17 cellular contexts compared by ENCODE assay signal in genomic region chr19:38805180-38805579, GRCh38. TPM values are rescaled to one million over a fixed set of nuclear protein-coding genes. Genes with fewer than 3 reads are reported as not detected.
DNase-seq lines count a peak whose midpoint lies in the region; ATAC-seq and TF ChIP-seq lines count a peak whose summit lies in the region.
"Had no signal": no experiment of that assay in that cellular context is flagged by ENCODE, and none has a peak within 500 bp of the region (broad histone marks: within the 10 kb centered on the region; RNA-seq: fewer than 3 reads in every experiment).

No MANE protein-coding gene starts in this region.

- H3K4me3 Mint-ChIP-seq in natural killer cell treated with Interleukin-12 subunit alpha and Interleukin-12 subunit beta and Interleukin-15 and Interleukin-18, amount 100 ng/mL, for 72 hours = peak overlapping the region; percentile 19
- H3K4me3 Mint-ChIP-seq in natural killer cell (no peak overlapping the region), T-cell (no peak overlapping the region), type B pancreatic cell (no peak overlapping the region)
- H3K4me3 Mint-ChIP-seq: CD4-positive, alpha-beta T cell; nephron had no signal

- H3K36me3 Mint-ChIP-seq in natural killer cell treated with Interleukin-12 subunit alpha and Interleukin-12 subunit beta and Interleukin-15 and Interleukin-18, amount 100 ng/mL, for 72 hours = no peaks in the 10 kb centered on the region
- H3K36me3 Mint-ChIP-seq in natural killer cell (no peaks in the 10 kb centered on the region), T-cell (no peaks in the 10 kb centered on the region), type B pancreatic cell (no peaks in the 10 kb centered on the region)

- CTCF ChIA-PET in T-cell (lab: Charles Lee) = interaction anchor here in 1 of 2 donors (0.6 kb wide), 1 partner anchor 217 kb away, joined by 6 read pairs; no protein-coding TSS in a partner anchor

- TF ChIP-seq CTCF in natural killer cell (IDR thresholded peaks at IDR 0.05) (no peak), fibroblast of the aortic adventitia (IDR thresholded peaks at IDR 0.05; ENCODE audit: insufficient read depth, low read length) (no peak), type B pancreatic cell (conservative IDR thresholded peaks at IDR 0.05) (no peak)

- no peaks in the 10 kb centered on the region for H3K9me3 Mint-ChIP-seq in natural killer cell treated with Interleukin-12 subunit alpha and Interleukin-12 subunit beta and Interleukin-15 and Interleukin-18, amount 100 ng/mL, for 72 hours
- no peaks in the 10 kb centered on the region for H3K9me3 Mint-ChIP-seq in natural killer cell
- H3K9me3 Mint-ChIP-seq in T-cell = no peaks in the 10 kb centered on the region
- no peaks in the 10 kb centered on the region for H3K9me3 Mint-ChIP-seq in type B pancreatic cell
- H3K9me3 Mint-ChIP-seq: CD4-positive, alpha-beta T cell; nephron had no signal

- no peak overlapping the region for H3K4me3 ChIP-seq in fibroblast of the aortic adventitia (ENCODE audit: low read depth, low read length)
- H3K4me3 ChIP-seq: Peyer's patch had no signal

- POLR2A ChIA-PET in T-cell (lab: Charles Lee) = interaction anchor here in 1 of 2 donors (0.5 kb wide), 1 partner anchor 10 kb away, joined by 3 read pairs; no protein-coding TSS in a partner anchor

- no peaks in the 10 kb centered on the region for H3K27me3 Mint-ChIP-seq in natural killer cell treated with Interleukin-12 subunit alpha and Interleukin-12 subunit beta and Interleukin-15 and Interleukin-18, amount 100 ng/mL, for 72 hours
- H3K27me3 Mint-ChIP-seq in natural killer cell (ENCODE audit: low read depth in 2 of 2) (no peaks in the 10 kb centered on the region), T-cell (no peaks in the 10 kb centered on the region), type B pancreatic cell (no peaks in the 10 kb centered on the region)
- H3K27me3 Mint-ChIP-seq: CD4-positive, alpha-beta T cell had no signal

- peak overlapping the region; percentile 9 to 27 for H3K27ac Mint-ChIP-seq in natural killer cell treated with Interleukin-12 subunit alpha and Interleukin-12 subunit beta and Interleukin-15 and Interleukin-18, amount 100 ng/mL, for 72 hours
- H3K27ac Mint-ChIP-seq in natural killer cell (peak overlapping the region in 1 of 2 donors; percentile 67), T-cell (peak overlapping the region; percentile 34 to 55), type B pancreatic cell (peak overlapping the region; percentile 72)
- H3K27ac Mint-ChIP-seq: CD4-positive, alpha-beta T cell had no signal

- DNase-seq in natural killer cell treated with Interleukin-12 subunit alpha and Interleukin-12 subunit beta and Interleukin-15 and Interleukin-18, amount 100 ng/mL, for 72 hours (ENCODE audit: low spot score) = no peak
- DNase-seq in natural killer cell = no peak
- DNase-seq in T-cell = no peak
- peak; percentile 2 for DNase-seq in fibroblast of the aortic adventitia (ENCODE audit: low read depth)
- DNase-seq in type B pancreatic cell (ENCODE audit: extremely low spot score, unreplicated experiment) = no peak
- DNase-seq in Ammon's horn (ENCODE audit: low spot score) = no peak
- DNase-seq: anterior cingulate cortex; CD4-positive, alpha-beta T cell; foreskin melanocyte; NCI-H1417 treated with DMSO at 0.1 percent for 48 hours; NCI-H446; Peyer's patch; substantia nigra had no signal

- H3K4me1 Mint-ChIP-seq in natural killer cell treated with Interleukin-12 subunit alpha and Interleukin-12 subunit beta and Interleukin-15 and Interleukin-18, amount 100 ng/mL, for 72 hours (ENCODE audit: low read depth in 2 of 2) = peaks cover 4 to 6% of the 10 kb centered on the region in 2 donors
- H3K4me1 Mint-ChIP-seq in natural killer cell (peaks cover 0 to 6% of the 10 kb centered on the region in 2 donors), T-cell (peaks cover 6% of the 10 kb centered on the region in 3 donors), type B pancreatic cell (ENCODE audit: unreplicated experiment) (peaks cover 9% of the 10 kb centered on the region)

- intact Hi-C loops in natural killer cell (cut with micrococcal nuclease) = no loop called here

- ATAC-seq in natural killer cell treated with Interleukin-12 subunit alpha and Interleukin-12 subunit beta and Interleukin-15 and Interleukin-18, amount 100 ng/mL, for 72 hours = no peak
- ATAC-seq in natural killer cell = no peak
- ATAC-seq in T-cell (replicated peaks in 1 of 4) = peak in 1 of 4 experiments; percentile 20
- ATAC-seq in GM21360 (IDR thresholded peaks at IDR 0.05; ENCODE audit: unreplicated experiment) = no peak
- no peak for ATAC-seq in GM18867 (IDR thresholded peaks at IDR 0.05; ENCODE audit: unreplicated experiment)

RNA-seq across cellular contexts. Expression of gene LGALS4, which starts 7.6 kb away (rescaled TPM):
- total RNA-seq in natural killer cell treated with Interleukin-12 subunit alpha and Interleukin-12 subunit beta and Interleukin-15 and Interleukin-18, amount 100 ng/mL, for 72 hours = 1 to 10 TPM; 1.6 to 1.7 TPM
- total RNA-seq in natural killer cell (1 to 10 TPM; 4.2 to 4.8 (median 4.6) TPM), T-cell (1 to 10 TPM; 3.8 to 8.8 (median 6.6) TPM), fibroblast of the aortic adventitia (ENCODE audit: low replicate concordance) (0.82 TPM in 1 of 2 replicates, not detected in the other), type B pancreatic cell (ENCODE audit: low replicate concordance) (33.4 and 104 TPM in 2 replicates)
- total RNA-seq: kidney epithelial cell had no signal

RNA-seq across cellular contexts. Expression of gene LGALS7B, which starts 16.2 kb away (rescaled TPM):
- total RNA-seq in natural killer cell treated with Interleukin-12 subunit alpha and Interleukin-12 subunit beta and Interleukin-15 and Interleukin-18, amount 100 ng/mL, for 72 hours = not detected
- total RNA-seq in natural killer cell = not detected
- total RNA-seq in T-cell = not detected
- not detected in 2 replicates for total RNA-seq in fibroblast of the aortic adventitia (ENCODE audit: low replicate concordance)
- not detected in 2 replicates for total RNA-seq in type B pancreatic cell (ENCODE audit: low replicate concordance)
- total RNA-seq: CD4-positive, alpha-beta T cell; kidney epithelial cell; Peyer's patch had no signal

RNA-seq across cellular contexts. Expression of gene ECH1, which starts 26.4 kb away (rescaled TPM):
- total RNA-seq in natural killer cell treated with Interleukin-12 subunit alpha and Interleukin-12 subunit beta and Interleukin-15 and Interleukin-18, amount 100 ng/mL, for 72 hours = 100 to 1,000 TPM; 104 to 163 TPM
- total RNA-seq in natural killer cell (100 to 1,000 TPM; 114 to 145 (median 119) TPM), T-cell (100 to 1,000 TPM in 4 of 5 donors, 10 to 100 TPM in 1; 76.7 to 159 (median 134) TPM), fibroblast of the aortic adventitia (ENCODE audit: low replicate concordance) (22.0 and 27.1 TPM in 2 replicates), type B pancreatic cell (ENCODE audit: low replicate concordance) (134 and 142 TPM in 2 replicates)

RNA-seq across cellular contexts. Expression of gene LGALS7, which starts 31.9 kb away (rescaled TPM):
- not detected for total RNA-seq in natural killer cell treated with Interleukin-12 subunit alpha and Interleukin-12 subunit beta and Interleukin-15 and Interleukin-18, amount 100 ng/mL, for 72 hours
- not detected for total RNA-seq in natural killer cell
- total RNA-seq in T-cell = not detected
- total RNA-seq in fibroblast of the aortic adventitia (ENCODE audit: low replicate concordance) = 0.72 TPM in 1 of 2 replicates, not detected in the other
- total RNA-seq in type B pancreatic cell (ENCODE audit: low replicate concordance) = 1.8 and 1.9 TPM in 2 replicates
- total RNA-seq: CD4-positive, alpha-beta T cell; kidney epithelial cell; Peyer's patch had no signal

RNA-seq across cellular contexts. Expression of gene HNRNPL, which starts 44.6 kb away (rescaled TPM):
- 100 to 1,000 TPM; 559 to 561 TPM for total RNA-seq in natural killer cell treated with Interleukin-12 subunit alpha and Interleukin-12 subunit beta and Interleukin-15 and Interleukin-18, amount 100 ng/mL, for 72 hours
- total RNA-seq in natural killer cell (100 to 1,000 TPM; 636 to 800 (median 702) TPM), T-cell (100 to 1,000 TPM; 320 to 498 (median 330) TPM), fibroblast of the aortic adventitia (ENCODE audit: low replicate concordance) (122 and 254 TPM in 2 replicates), type B pancreatic cell (ENCODE audit: low replicate concordance) (338 and 451 TPM in 2 replicates)
